Comparison of ENCODE assay signal across 1 cellular context in the genomic region with DNA sequence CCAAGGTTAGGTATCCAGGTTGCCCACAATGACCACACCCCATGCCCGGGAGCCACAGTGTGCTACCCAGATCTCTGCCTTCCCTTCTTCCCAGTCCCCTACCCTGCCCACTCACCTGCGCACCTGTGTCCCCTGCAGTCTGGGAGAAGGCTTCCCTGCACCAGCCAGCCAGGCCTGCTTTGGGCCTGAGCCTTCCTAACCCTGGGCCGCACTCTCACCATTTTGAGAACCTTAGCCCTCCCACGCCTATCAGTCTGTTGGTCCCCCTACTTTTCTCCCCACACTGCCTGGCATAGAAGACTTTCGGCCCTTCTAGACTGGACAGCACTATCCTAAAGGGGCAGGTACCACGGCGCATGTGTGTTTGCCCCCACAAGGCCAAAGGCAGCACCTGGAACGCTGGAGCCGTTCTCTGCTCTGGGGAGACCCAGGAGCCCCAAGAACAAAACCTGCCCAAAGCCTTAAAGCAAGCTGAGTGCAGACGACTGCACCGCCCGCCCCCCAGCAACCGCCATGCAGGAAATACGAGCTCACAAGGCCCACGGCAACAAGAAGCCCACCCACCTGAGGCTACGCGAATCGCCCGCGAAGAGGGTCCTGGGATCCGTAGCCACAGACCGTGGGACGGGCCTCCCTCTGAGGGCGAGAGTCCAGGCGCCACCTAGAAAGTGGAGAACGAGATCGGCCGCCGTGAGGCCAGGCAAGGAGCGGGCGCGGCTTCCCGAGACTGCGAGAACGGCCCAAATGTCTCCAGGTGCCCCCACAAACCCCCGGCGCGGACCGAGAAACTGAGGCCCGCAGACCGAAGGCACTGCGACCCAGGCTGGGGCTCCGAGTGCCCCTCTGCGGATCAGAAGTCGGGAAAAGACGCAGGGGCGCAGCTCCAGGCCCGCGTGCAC.
TF ChIP-seq lines count a peak whose summit lies in the region.

No MANE protein-coding gene starts in this region.

TF ChIP-seq in K562, 482 proteins besides CTCF, POLR2A, EP300 and RAD21 (continued from another document and continues in another):
- peak; percentile 48 for TF ChIP-seq CHD7 (IDR thresholded peaks at IDR 0.05; ENCODE audit: low read depth, low read length)
- no peak for TF ChIP-seq CTBP1 (IDR thresholded peaks at IDR 0.05; ENCODE audit: borderline replicate concordance)
- no peak; the same call in 1 of the 2 replicates for TF ChIP-seq SREBF1 (IDR thresholded peaks at IDR 0.05; ENCODE audit: borderline replicate concordance, low read depth, low read length)
- no peak for TF ChIP-seq SNAPC5 (CRISPR knock-in tag; IDR thresholded peaks at IDR 0.05)
- no peak for TF ChIP-seq ZC3H8 (IDR thresholded peaks at IDR 0.05)
- TF ChIP-seq TBP (optimal IDR thresholded peaks at IDR 0.05; ENCODE audit: low read depth, low read length) = no peak
- no peak for TF ChIP-seq SMAD3 (CRISPR knock-in tag; conservative IDR thresholded peaks at IDR 0.05)
- no peak for TF ChIP-seq SRSF9 (IDR thresholded peaks at IDR 0.05; ENCODE audit: borderline replicate concordance, low read depth, low read length)
- TF ChIP-seq, protein P1, sequence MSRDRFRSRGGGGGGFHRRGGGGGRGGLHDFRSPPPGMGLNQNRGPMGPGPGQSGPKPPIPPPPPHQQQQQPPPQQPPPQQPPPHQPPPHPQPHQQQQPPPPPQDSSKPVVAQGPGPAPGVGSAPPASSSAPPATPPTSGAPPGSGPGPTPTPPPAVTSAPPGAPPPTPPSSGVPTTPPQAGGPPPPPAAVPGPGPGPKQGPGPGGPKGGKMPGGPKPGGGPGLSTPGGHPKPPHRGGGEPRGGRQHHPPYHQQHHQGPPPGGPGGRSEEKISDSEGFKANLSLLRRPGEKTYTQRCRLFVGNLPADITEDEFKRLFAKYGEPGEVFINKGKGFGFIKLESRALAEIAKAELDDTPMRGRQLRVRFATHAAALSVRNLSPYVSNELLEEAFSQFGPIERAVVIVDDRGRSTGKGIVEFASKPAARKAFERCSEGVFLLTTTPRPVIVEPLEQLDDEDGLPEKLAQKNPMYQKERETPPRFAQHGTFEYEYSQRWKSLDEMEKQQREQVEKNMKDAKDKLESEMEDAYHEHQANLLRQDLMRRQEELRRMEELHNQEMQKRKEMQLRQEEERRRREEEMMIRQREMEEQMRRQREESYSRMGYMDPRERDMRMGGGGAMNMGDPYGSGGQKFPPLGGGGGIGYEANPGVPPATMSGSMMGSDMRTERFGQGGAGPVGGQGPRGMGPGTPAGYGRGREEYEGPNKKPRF (IDR thresholded peaks at IDR 0.05; ENCODE audit: low read depth, low read length) = no peak
- no peak for TF ChIP-seq ZFP30 (CRISPR knock-in tag; IDR thresholded peaks at IDR 0.05; ENCODE audit: borderline replicate concordance)
- TF ChIP-seq PCBP1 (IDR thresholded peaks at IDR 0.05; ENCODE audit: low read depth, low read length, poor library complexity, severe bottlenecking) = no peak
- TF ChIP-seq KDM1A (IDR thresholded peaks at IDR 0.05) = no peak
- no peak for TF ChIP-seq MXD1 (CRISPR knock-in tag; IDR thresholded peaks at IDR 0.05; ENCODE audit: borderline replicate concordance, poor library complexity, severe bottlenecking)
- TF ChIP-seq HCFC1 (IDR thresholded peaks at IDR 0.05; ENCODE audit: low read depth, low read length) = no peak
- no peak for TF ChIP-seq MTF1 (CRISPR knock-in tag; IDR thresholded peaks at IDR 0.05; ENCODE audit: borderline replicate concordance)
- peak in 1 of 2 experiments; percentile 16; a peak in 1 of 4 replicates for TF ChIP-seq MLX (CRISPR knock-in tag; conservative IDR thresholded peaks at IDR 0.05)
- TF ChIP-seq MCM7 (IDR thresholded peaks at IDR 0.05) = no peak
- no peak for TF ChIP-seq MIER1 (IDR thresholded peaks at IDR 0.05; ENCODE audit: low read depth)
- TF ChIP-seq ZNF23 (CRISPR knock-in tag; IDR thresholded peaks at IDR 0.05) = no peak
- TF ChIP-seq E2F6 (IDR thresholded peaks at IDR 0.05; ENCODE audit: borderline replicate concordance in 1 of 2, extremely low read depth in 1 of 2, insufficient read depth in 1 of 2, insufficient read length in 1 of 2, low read depth in 1 of 2, low read length in 1 of 2, poor library complexity in 1 of 2, severe bottlenecking in 1 of 2) = peak in 1 of 2 experiments; percentile 4
- no peak for TF ChIP-seq NRF1 (conservative IDR thresholded peaks at IDR 0.05 in 1 of 2, IDR thresholded peaks at IDR 0.05 in 1 of 2)
- TF ChIP-seq CXXC5 (CRISPR knock-in tag; IDR thresholded peaks at IDR 0.05) = no peak
- no peak for TF ChIP-seq TCF3 (CRISPR knock-in tag; IDR thresholded peaks at IDR 0.05)
- TF ChIP-seq KAT2B (IDR thresholded peaks at IDR 0.05; ENCODE audit: low read depth, low read length) = no peak
- 0 out of 2 replicates have a peak, but pooled peaks have one; percentile 11 for TF ChIP-seq BMI1 (IDR thresholded peaks at IDR 0.05; ENCODE audit: low read length)
- TF ChIP-seq HINFP (tag; conservative IDR thresholded peaks at IDR 0.05; ENCODE audit: low read depth) = no peak
- TF ChIP-seq BRCA1 (IDR thresholded peaks at IDR 0.05) = no peak
- TF ChIP-seq BRCA1 (CRISPR knock-in tag; IDR thresholded peaks at IDR 0.05) = no peak
- no peak for TF ChIP-seq SREBF2 (CRISPR knock-in tag; IDR thresholded peaks at IDR 0.05)
- TF ChIP-seq ZNF778 (CRISPR knock-in tag; IDR thresholded peaks at IDR 0.05) = no peak
- TF ChIP-seq ZKSCAN3 (CRISPR knock-in tag; IDR thresholded peaks at IDR 0.05) = no peak
- no peak for TF ChIP-seq ZBTB33 (CRISPR knock-in tag; IDR thresholded peaks at IDR 0.05)
- no peak for TF ChIP-seq EHMT2 (IDR thresholded peaks at IDR 0.05)
- no peak for TF ChIP-seq RBM17 (IDR thresholded peaks at IDR 0.05; ENCODE audit: borderline replicate concordance, low read depth, low read length)
